Comparison of ENCODE assay signal across 1 cellular context in the genomic region with DNA sequence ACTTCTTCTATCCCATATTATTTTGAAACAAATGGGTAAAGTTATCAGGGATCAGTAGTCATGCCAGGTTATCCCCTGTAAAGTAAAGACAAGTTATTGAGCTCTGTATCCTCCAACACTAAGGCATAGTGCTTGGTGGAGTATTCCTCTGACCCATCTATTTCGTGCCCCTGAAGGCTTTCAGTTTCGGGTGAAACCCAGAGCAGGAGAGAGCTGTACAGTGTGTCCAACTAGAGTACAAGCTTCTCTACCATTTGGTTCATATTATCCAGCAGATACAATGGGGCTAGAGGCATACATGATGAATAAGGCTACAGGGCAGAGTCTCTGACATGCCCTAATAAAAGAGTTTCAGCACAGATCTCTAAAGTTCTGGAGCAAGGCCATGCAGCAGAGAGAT.
TF ChIP-seq lines count a peak whose summit lies in the region.

No MANE protein-coding gene starts in this region.

TF ChIP-seq in endothelial cell of umbilical vein, 7 proteins besides CTCF, POLR2A, EP300 and RAD21:
- TF ChIP-seq EZH2 (IDR thresholded peaks at IDR 0.05; ENCODE audit: borderline replicate concordance, low read depth, low read length, severe bottlenecking) (no peak), GATA2 (IDR thresholded peaks at IDR 0.05; ENCODE audit: insufficient read depth, insufficient read length, low read depth, low read length) (no peak), JUN (IDR thresholded peaks at IDR 0.05; ENCODE audit: borderline replicate concordance, insufficient read depth, insufficient read length, low read depth) (no peak), POLR2AphosphoS5 (IDR thresholded peaks at IDR 0.05; ENCODE audit: insufficient read depth, low read depth, low read length) (no peak), MYC (IDR thresholded peaks at IDR 0.05; ENCODE audit: low read depth, low read length) (no peak), FOS (IDR thresholded peaks at IDR 0.05; ENCODE audit: borderline replicate concordance, insufficient read depth, low read length) (no peak)
- TF ChIP-seq, protein P1, sequence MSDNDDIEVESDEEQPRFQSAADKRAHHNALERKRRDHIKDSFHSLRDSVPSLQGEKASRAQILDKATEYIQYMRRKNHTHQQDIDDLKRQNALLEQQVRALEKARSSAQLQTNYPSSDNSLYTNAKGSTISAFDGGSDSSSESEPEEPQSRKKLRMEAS (IDR thresholded peaks at IDR 0.05; ENCODE audit: insufficient read depth, insufficient read length) = no peak
TF ChIP-seq in endothelial cell of umbilical vein: peak in this region for 0.
